Comparison of ENCODE assay signal across 7 cellular contexts in genomic region chr17:76736349-76737081, GRCh38. TPM values are rescaled to one million over a fixed set of nuclear protein-coding genes. Genes with fewer than 3 reads are reported as not detected.
DNase-seq lines count a peak whose midpoint lies in the region; ATAC-seq and TF ChIP-seq lines count a peak whose summit lies in the region.

No MANE protein-coding gene starts in this region.

- peak overlapping the region; percentile 100 for H3K27ac Mint-ChIP-seq in stimulated activated naive B cell treated with anti-CD40 and anti-IgM and Interleukin-4, amounts not matched to agents 10 μg/mL and 1 μg/mL and 100 μg/mL, for 72 hours

- H3K9me3 Mint-ChIP-seq in stimulated activated naive B cell treated with anti-CD40 and anti-IgM and Interleukin-4, amounts not matched to agents 10 μg/mL and 1 μg/mL and 100 μg/mL, for 72 hours: no peaks in the 10 kb centered on the region

- H3K4me1 Mint-ChIP-seq in stimulated activated naive B cell treated with anti-CD40 and anti-IgM and Interleukin-4, amounts not matched to agents 10 μg/mL and 1 μg/mL and 100 μg/mL, for 72 hours: peaks cover 30 to 62% of the 10 kb centered on the region in 2 donors

- DNase-seq in GM13976 (ENCODE audit: low spot score): peak; percentile 72
- peak; percentile 50 for DNase-seq in NCI-H226
- DNase-seq in activated T-cell treated with anti-CD3 and anti-CD28 coated beads for 48 hours (ENCODE audit: low read depth): peak; percentile 56
- DNase-seq in epithelial cell of prostate (ENCODE audit: low read depth, low spot score): no peak
- DNase-seq in mucosa of gallbladder (ENCODE audit: low spot score): peak; percentile 76
- DNase-seq in stimulated activated naive B cell treated with anti-CD40 and anti-IgM and Interleukin-4, amounts not matched to agents 10 μg/mL and 1 μg/mL and 100 μg/mL, for 72 hours: peak; percentile 42

- peaks cover 37 to 52% of the 10 kb centered on the region in 2 donors for H3K36me3 Mint-ChIP-seq in stimulated activated naive B cell treated with anti-CD40 and anti-IgM and Interleukin-4, amounts not matched to agents 10 μg/mL and 1 μg/mL and 100 μg/mL, for 72 hours

- peak overlapping the region; percentile 98 to 99 for H3K4me3 Mint-ChIP-seq in stimulated activated naive B cell treated with anti-CD40 and anti-IgM and Interleukin-4, amounts not matched to agents 10 μg/mL and 1 μg/mL and 100 μg/mL, for 72 hours

- ATAC-seq in HG02642 (IDR thresholded peaks at IDR 0.05; ENCODE audit: poor library complexity, unreplicated experiment): peak; percentile 30
- peak; percentile 14 to 17 for ATAC-seq in stimulated activated naive B cell treated with anti-CD40 and anti-IgM and Interleukin-4, amounts not matched to agents 10 μg/mL and 1 μg/mL and 100 μg/mL, for 72 hours (replicated peaks)

- H3K27ac ChIP-seq in epithelial cell of prostate: peak overlapping the region; percentile 95

- H3K27me3 Mint-ChIP-seq in stimulated activated naive B cell treated with anti-CD40 and anti-IgM and Interleukin-4, amounts not matched to agents 10 μg/mL and 1 μg/mL and 100 μg/mL, for 72 hours: no peaks in the 10 kb centered on the region

- TF ChIP-seq CTCF in GM13976 (IDR thresholded peaks at IDR 0.05; ENCODE audit: borderline replicate concordance, control extremely low read depth, extremely low read depth, insufficient read depth, missing control alignments): peak; percentile 9

- in situ Hi-C loops in GM13976 (cut with MboI; ENCODE audit: low sequenced_read_pairs, unreplicated experiment): no loop called here

RNA-seq across cellular contexts. Expression of gene SRSF2, which starts 0.6 kb away (rescaled TPM):
- 130 TPM for total RNA-seq in mucosa of gallbladder

RNA-seq across cellular contexts. Expression of gene MFSD11, which starts 1.4 kb away (rescaled TPM):
- 21.1 TPM for total RNA-seq in mucosa of gallbladder

RNA-seq across cellular contexts. Expression of gene METTL23, which starts 9.9 kb away (rescaled TPM):
- total RNA-seq in mucosa of gallbladder: 35.0 TPM

RNA-seq across cellular contexts. Expression of gene JMJD6, which starts 10.1 kb away (rescaled TPM):
- total RNA-seq in mucosa of gallbladder: 34.4 TPM

RNA-seq across cellular contexts. Expression of gene MXRA7, which starts 25.8 kb away (rescaled TPM):
- 217 TPM for total RNA-seq in mucosa of gallbladder
